Comparison of ENCODE assay signal across 2 cellular contexts in genomic region chr20:11724112-11724511, GRCh38.
TF ChIP-seq lines count a peak whose summit lies in the region.

No MANE protein-coding gene starts in this region.

TF ChIP-seq in SK-N-SH treated with all-trans-retinoic acid at 6 μM for 48 hours, 23 proteins besides CTCF, POLR2A, EP300 and RAD21 (continued from another document):
- TF ChIP-seq CREB5 (CRISPR knock-in tag; IDR thresholded peaks at IDR 0.05; ENCODE audit: low read depth) (no peak), ZFP30 (CRISPR knock-in tag; IDR thresholded peaks at IDR 0.05) (no peak)

TF ChIP-seq in neural cell, 6 proteins besides CTCF, POLR2A, EP300 and RAD21:
- TF ChIP-seq, protein P1, sequence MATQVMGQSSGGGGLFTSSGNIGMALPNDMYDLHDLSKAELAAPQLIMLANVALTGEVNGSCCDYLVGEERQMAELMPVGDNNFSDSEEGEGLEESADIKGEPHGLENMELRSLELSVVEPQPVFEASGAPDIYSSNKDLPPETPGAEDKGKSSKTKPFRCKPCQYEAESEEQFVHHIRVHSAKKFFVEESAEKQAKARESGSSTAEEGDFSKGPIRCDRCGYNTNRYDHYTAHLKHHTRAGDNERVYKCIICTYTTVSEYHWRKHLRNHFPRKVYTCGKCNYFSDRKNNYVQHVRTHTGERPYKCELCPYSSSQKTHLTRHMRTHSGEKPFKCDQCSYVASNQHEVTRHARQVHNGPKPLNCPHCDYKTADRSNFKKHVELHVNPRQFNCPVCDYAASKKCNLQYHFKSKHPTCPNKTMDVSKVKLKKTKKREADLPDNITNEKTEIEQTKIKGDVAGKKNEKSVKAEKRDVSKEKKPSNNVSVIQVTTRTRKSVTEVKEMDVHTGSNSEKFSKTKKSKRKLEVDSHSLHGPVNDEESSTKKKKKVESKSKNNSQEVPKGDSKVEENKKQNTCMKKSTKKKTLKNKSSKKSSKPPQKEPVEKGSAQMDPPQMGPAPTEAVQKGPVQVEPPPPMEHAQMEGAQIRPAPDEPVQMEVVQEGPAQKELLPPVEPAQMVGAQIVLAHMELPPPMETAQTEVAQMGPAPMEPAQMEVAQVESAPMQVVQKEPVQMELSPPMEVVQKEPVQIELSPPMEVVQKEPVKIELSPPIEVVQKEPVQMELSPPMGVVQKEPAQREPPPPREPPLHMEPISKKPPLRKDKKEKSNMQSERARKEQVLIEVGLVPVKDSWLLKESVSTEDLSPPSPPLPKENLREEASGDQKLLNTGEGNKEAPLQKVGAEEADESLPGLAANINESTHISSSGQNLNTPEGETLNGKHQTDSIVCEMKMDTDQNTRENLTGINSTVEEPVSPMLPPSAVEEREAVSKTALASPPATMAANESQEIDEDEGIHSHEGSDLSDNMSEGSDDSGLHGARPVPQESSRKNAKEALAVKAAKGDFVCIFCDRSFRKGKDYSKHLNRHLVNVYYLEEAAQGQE (IDR thresholded peaks at IDR 0.05; ENCODE audit: borderline replicate concordance), result no peak
- TF ChIP-seq POLR2AphosphoS5 (IDR thresholded peaks at IDR 0.05), result peak; percentile 70
